7 cellular contexts compared by ENCODE assay signal in the genomic region with DNA sequence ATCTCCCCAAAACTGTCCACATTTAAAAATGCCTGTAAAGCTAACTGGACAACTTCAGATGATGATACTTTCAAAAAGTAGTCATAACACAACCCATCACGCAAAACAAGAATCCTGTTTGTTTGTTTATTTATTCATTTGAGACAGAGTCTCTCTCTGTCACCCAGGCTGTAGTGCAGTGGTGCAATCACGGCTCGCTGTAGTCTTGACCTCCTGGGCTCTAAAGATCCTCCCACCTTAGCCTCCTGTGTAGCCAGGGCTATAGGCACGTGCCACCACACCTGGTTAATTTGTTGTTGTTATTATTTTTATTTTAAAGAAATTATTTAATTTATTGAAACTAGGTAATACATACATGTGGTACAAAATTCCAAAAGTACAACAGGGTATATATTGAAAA.
"Had no signal": no experiment of that assay in that cellular context is flagged by ENCODE, and none has a peak within 500 bp of the region (broad histone marks: within the 10 kb centered on the region; RNA-seq: fewer than 3 reads in every experiment).

No MANE protein-coding gene starts in this region.

- DNase-seq: H9, HCEC 1CT, KBM-7 had no signal

- H3K4me2 ChIP-seq: GM23338 had no signal

- H3K9me3 Mint-ChIP-seq: GM23338, H9 had no signal

- H3K27me3 Mint-ChIP-seq: IgD-negative memory B cell had no signal

- H3K4me1 Mint-ChIP-seq: IgD-negative memory B cell had no signal

- H3K4me3 Mint-ChIP-seq: GM23338, H9, IgD-negative memory B cell had no signal

- H3K27ac ChIP-seq: HL-60 had no signal

- ATAC-seq: GM23338, HepG2 had no signal

- H3K27ac Mint-ChIP-seq: GM23338, H9, IgD-negative memory B cell had no signal

- H3K4me3 ChIP-seq: GM23338 had no signal

- H2AFZ ChIP-seq: GM23338 had no signal
